Comparison of ENCODE assay signal across 14 cellular contexts in the genomic region with DNA sequence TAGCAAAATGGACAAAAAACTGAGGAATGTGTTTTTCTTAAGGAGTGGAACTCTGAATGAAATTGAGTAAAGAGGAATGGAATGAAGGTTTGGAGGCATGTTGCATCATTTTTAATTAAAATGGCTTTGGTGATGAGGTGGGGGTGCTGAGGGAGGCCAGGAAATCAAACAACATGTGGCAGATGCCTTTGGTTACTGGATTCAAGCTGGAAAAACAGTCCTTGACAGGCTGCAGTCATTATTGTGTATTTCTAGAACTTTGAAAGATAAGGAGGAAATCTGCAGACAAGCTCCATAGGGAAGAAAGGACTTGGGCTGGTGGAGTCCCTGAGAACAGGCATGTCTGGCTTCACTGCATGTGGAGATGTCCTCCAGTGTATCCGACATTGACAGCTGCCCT.
DNase-seq lines count a peak whose midpoint lies in the region; ATAC-seq, FAIRE-seq and TF ChIP-seq lines count a peak whose summit lies in the region.
"Had no signal": no experiment of that assay in that cellular context is flagged by ENCODE, and none has a peak within 500 bp of the region (broad histone marks: within the 10 kb centered on the region; RNA-seq: fewer than 3 reads in every experiment).

No MANE protein-coding gene starts in this region.

- no TSS peak for BruUV-seq in HepG2 (replicated peaks; lab: Mats Ljungman, UMichigan)

- CTCF ChIA-PET in HepG2 (lab: Yijun Ruan, JAX; ENCODE audit: low intra/inter-chr PET ratio, low total read pairs): no interaction called here

- H3K4me2 ChIP-seq in HepG2 (ENCODE audit: low read depth, low read length): no peak overlapping the region

- FAIRE-seq in HepG2 (lab: Jason Lieb, UNC): no peak
- FAIRE-seq: bronchial epithelial cell had no signal

- H3K4me3 ChIP-seq in HepG2 (replicated peaks in 1 of 3; ENCODE audit: insufficient read depth in 1 of 3, low read depth in 2 of 3, low read length in 3 of 3) (no peak overlapping the region), right lobe of liver (no peak overlapping the region), fibroblast of villous mesenchyme (ENCODE audit: low read depth, low read length) (no peak overlapping the region), spleen (no peak overlapping the region), dorsolateral prefrontal cortex (no peak overlapping the region)
- H3K4me3 ChIP-seq: prostate gland had no signal

- TF ChIP-seq EP300 in HepG2 (IDR thresholded peaks at IDR 0.05; ENCODE audit: low read depth in 2 of 2, low read length in 2 of 2) (no peak), HepG2 (CRISPR knock-in tag; IDR thresholded peaks at IDR 0.05; ENCODE audit: borderline replicate concordance) (no peak)

- 0% methylated on average over 1 of the region's 1 CpG for WGBS in HepG2 (ENCODE audit: low lambda C conversion rate)
- no CpG with 5 or more reads among the region's 1 CpG for WGBS in right lobe of liver (ENCODE audit: insufficient coverage, low coverage, low lambda C conversion rate, missing lambda C conversion rate)
- 55 to 89% (median 74%) methylated on average over 1 of the region's 1 CpG for WGBS in spleen, 5 donors

- H3K79me2 ChIP-seq in HepG2 (ENCODE audit: insufficient read depth, low read length): no peaks in the 10 kb centered on the region

- no peak overlapping the region for H2AFZ ChIP-seq in HepG2 (ENCODE audit: low read length)

- H3K27me3 ChIP-seq in HepG2 (ENCODE audit: control insufficient read depth in 1 of 2, insufficient read depth in 2 of 2, low read length in 2 of 2) (no peaks in the 10 kb centered on the region), right lobe of liver (no peaks in the 10 kb centered on the region), spleen (replicated peaks in 1 of 7) (no peaks in the 10 kb centered on the region), dorsolateral prefrontal cortex (no peaks in the 10 kb centered on the region)

- POLR2A ChIA-PET in HepG2 (lab: Yijun Ruan, JAX): no interaction called here

- H4K20me1 ChIP-seq in HepG2 (ENCODE audit: insufficient read depth, low read length): no peaks in the 10 kb centered on the region; the same call in 1 of the 2 replicates

- H3K4me1 ChIP-seq in HepG2 (ENCODE audit: insufficient read depth, low read length): no peaks in the 10 kb centered on the region
- no peaks in the 10 kb centered on the region for H3K4me1 ChIP-seq in right lobe of liver
- no peaks in the 10 kb centered on the region for H3K4me1 ChIP-seq in spleen
- H3K4me1 ChIP-seq: prostate gland had no signal

- ATAC-seq in HepG2 (no peak), right lobe of liver (no peak)

- no peaks in the 10 kb centered on the region for H3K9me3 ChIP-seq in HepG2 (ENCODE audit: low read length)
- no peaks in the 10 kb centered on the region for H3K9me3 ChIP-seq in right lobe of liver
- H3K9me3 ChIP-seq in spleen: peaks cover 0 to 10% (median 2%) of the 10 kb centered on the region in 8 donors
- H3K9me3 ChIP-seq: prostate gland had no signal

- DNase-seq in HepG2 (ENCODE audit: low spot score) (no peak), right lobe of liver (no peak), amniotic stem cell (lab: John Stamatoyannopoulos, UW) (peak; percentile 30), fibroblast of villous mesenchyme (ENCODE audit: low read depth) (peak; percentile 18), spleen (no peak), dorsolateral prefrontal cortex (no peak), germinal center (ENCODE audit: low spot score) (no peak)
- no peak for DNase-seq in NK-92 treated with Interleukin-12 subunit alpha and Interleukin-12 subunit beta, amount 100 ng/mL, for 24 hours (lab: John Stamatoyannopoulos, UW)
- DNase-seq: activated CD4-positive, alpha-beta T cell treated with anti-CD3 and anti-CD28 coated beads for 1 hour; activated naive CD4-positive, alpha-beta T cell; NCI-H1694; NCI-H526 had no signal

- in situ Hi-C loops in HepG2 (cut with HindIII; ENCODE audit: extremely low pct_ligation_motif_present, low pct_unique_long_range_greater_than_20kb): no loop called here

- no peaks in the 10 kb centered on the region for H3K36me3 ChIP-seq in HepG2 (replicated peaks in 1 of 2; ENCODE audit: control insufficient read depth in 1 of 2, insufficient read depth in 2 of 2, low read length in 2 of 2)
- no peaks in the 10 kb centered on the region for H3K36me3 ChIP-seq in right lobe of liver
- H3K36me3 ChIP-seq in spleen: no peaks in the 10 kb centered on the region
- H3K36me3 ChIP-seq: prostate gland had no signal

- TF ChIP-seq POLR2A in HepG2 (IDR thresholded peaks at IDR 0.05; ENCODE audit: insufficient read depth in 1 of 2, low read depth in 2 of 2, low read length in 2 of 2): no peak
- no peak for TF ChIP-seq POLR2A in right lobe of liver (IDR thresholded peaks at IDR 0.05)
- TF ChIP-seq POLR2A in spleen (IDR thresholded peaks at IDR 0.05): no peak

- H3K27ac ChIP-seq in HepG2 (ENCODE audit: extremely low read length, insufficient read depth, low read length) (no peak overlapping the region), right lobe of liver (no peak overlapping the region), spleen (no peak overlapping the region), dorsolateral prefrontal cortex (no peak overlapping the region)
- H3K27ac ChIP-seq: prostate gland had no signal

- intact Hi-C loops in HepG2 (cut with micrococcal nuclease; ENCODE audit: unreplicated experiment) (loop anchor here (10.0 kb wide), 1 partner anchor 331 kb away; no protein-coding TSS in a partner anchor), right lobe of liver (cut with DNase I) (no loop called here), spleen (cut with DNase I; ENCODE audit: low total_unique reads) (no loop called here), dorsolateral prefrontal cortex (cut with DNase I) (loop anchor here (5.0 to 10.0 kb wide), 2 partner anchors 341 to 458 kb away; a partner anchor contains a TSS)

- TF ChIP-seq CTCF in HepG2 (CRISPR knock-in tag; IDR thresholded peaks at IDR 0.05): no peak
- no peak for TF ChIP-seq CTCF in right lobe of liver (IDR thresholded peaks at IDR 0.05)
- TF ChIP-seq CTCF in fibroblast of villous mesenchyme (IDR thresholded peaks at IDR 0.05; ENCODE audit: insufficient read depth, low read depth, low read length): no peak
- no peak for TF ChIP-seq CTCF in spleen (IDR thresholded peaks at IDR 0.05 in 8 of 11, conservative IDR thresholded peaks at IDR 0.05 in 3 of 11)
- no peak for TF ChIP-seq CTCF in dorsolateral prefrontal cortex (IDR thresholded peaks at IDR 0.05 in 54 of 56, conservative IDR thresholded peaks at IDR 0.05 in 2 of 56; ENCODE audit: low read depth in 1 of 56, partially characterized antibody in 56 of 56)

- no peak overlapping the region for H3K9ac ChIP-seq in HepG2 (ENCODE audit: insufficient read depth, low read depth, low read length)

- no peak for TF ChIP-seq RAD21 in HepG2 (CRISPR knock-in tag; IDR thresholded peaks at IDR 0.05)

TF ChIP-seq in HepG2, 621 proteins besides CTCF, POLR2A, EP300 and RAD21:
- no peak for TF ChIP-seq ZSCAN25 (CRISPR knock-in tag; IDR thresholded peaks at IDR 0.05)
- peak; percentile 24; the same call in 1 of the 2 replicates for TF ChIP-seq ATF7 (IDR thresholded peaks at IDR 0.05)
- no peak for TF ChIP-seq ATF7 (CRISPR knock-in tag; IDR thresholded peaks at IDR 0.05)

Comparison
In these comparisons a context has a peak if more than half of its experiments do, and no peak if none do; other contexts are left out.
1. intact Hi-C loops: an anchor here in HepG2 (10.0 kb wide) and dorsolateral prefrontal cortex (5.0 to 10.0 kb wide); none called in right lobe of liver and spleen.
2. DNase-seq: peak in amniotic stem cell (single experiment) and fibroblast of villous mesenchyme (single experiment); none in HepG2 (single experiment), right lobe of liver (0 of 3), spleen (single experiment), dorsolateral prefrontal cortex (0 of 10), NK-92 treated with Interleukin-12 subunit alpha and Interleukin-12 subunit beta, amount 100 ng/mL, for 24 hours (single experiment) and germinal center (single experiment).